1 cellular context compared by ENCODE assay signal in genomic region chr9:100879884-100880283, GRCh38.
TF ChIP-seq lines count a peak whose summit lies in the region.

No MANE protein-coding gene starts in this region.

TF ChIP-seq in GM23338, 12 proteins besides CTCF, POLR2A, EP300 and RAD21 (continued from another document):
- no peak for TF ChIP-seq EZH2 (IDR thresholded peaks at IDR 0.05; ENCODE audit: low read depth, unreplicated experiment)
- TF ChIP-seq NANOG (IDR thresholded peaks at IDR 0.05; ENCODE audit: borderline replicate concordance), result no peak
- no peak for TF ChIP-seq STAT1 (IDR thresholded peaks at IDR 0.05; ENCODE audit: unreplicated experiment)
- TF ChIP-seq POLR2AphosphoS5 (IDR thresholded peaks at IDR 0.05; ENCODE audit: low read depth), result no peak
- TF ChIP-seq EZH2phosphoT487 (IDR thresholded peaks at IDR 0.05; ENCODE audit: unreplicated experiment), result no peak
- no peak for TF ChIP-seq ZNF462 (CRISPR knock-in tag; IDR thresholded peaks at IDR 0.05)
- TF ChIP-seq ZNF114 (CRISPR knock-in tag; IDR thresholded peaks at IDR 0.05), result no peak
- no peak for TF ChIP-seq CREB1 (CRISPR knock-in tag; IDR thresholded peaks at IDR 0.05; ENCODE audit: low read depth)
- no peak for TF ChIP-seq ZNF331 (CRISPR knock-in tag; IDR thresholded peaks at IDR 0.05; ENCODE audit: low read depth)
